18 cellular contexts compared by ENCODE assay signal in genomic region chr12:104999347-104999685, GRCh38.
"Had no signal": no experiment of that assay in that cellular context is flagged by ENCODE, and none has a peak within 500 bp of the region (broad histone marks: within the 10 kb centered on the region; RNA-seq: fewer than 3 reads in every experiment).

No MANE protein-coding gene starts in this region.

- H3K27ac ChIP-seq: epithelial cell of prostate, esophagus squamous epithelium, gastroesophageal sphincter, psoas muscle, right lobe of liver, tibial nerve, upper lobe of right lung, vagina had no signal

- DNase-seq: effector memory CD8-positive, alpha-beta T cell; esophagus squamous epithelium; foreskin fibroblast; glutamatergic neuron; islet precursor cell; natural killer cell; psoas muscle; retina; right lobe of liver; stimulated activated CD4-positive, alpha-beta T cell treated with anti-CD3 and anti-CD28 coated beads, Interleukin-4, amount 100 ng/mL, for 1 hour; stimulated activated CD8-positive, alpha-beta memory T cell treated with anti-CD3 and anti-CD28 coated beads, Interleukin-4, amount 100 ng/mL, for 48 hours had no signal

- H3K27me3 ChIP-seq: esophagus squamous epithelium, gastroesophageal sphincter, right lobe of liver, tibial nerve, upper lobe of right lung, vagina had no signal

- H3K4me3 ChIP-seq: esophagus squamous epithelium, gastroesophageal sphincter, psoas muscle, right lobe of liver, tibial nerve, upper lobe of right lung, vagina had no signal

- ATAC-seq: effector memory CD8-positive, alpha-beta T cell; gastroesophageal sphincter; left lobe of liver; natural killer cell; psoas muscle; stimulated activated effector memory CD8-positive, alpha-beta T cell treated with anti-CD3 and anti-CD28 coated beads, Interleukin-12 subunit alpha, Interleukin-12 subunit beta, amount 100 ng/mL, for 72 hours had no signal

- H3K9me3 ChIP-seq: esophagus squamous epithelium, gastroesophageal sphincter, psoas muscle, right lobe of liver, tibial nerve, upper lobe of right lung, vagina had no signal

- H3K4me1 ChIP-seq: gastroesophageal sphincter, right lobe of liver, tibial nerve, upper lobe of right lung, vagina had no signal
